ENCODE assay signal across 19 cellular contexts in genomic region chr10:51800725-51801455, GRCh38.
"Had no signal": no experiment of that assay in that cellular context is flagged by ENCODE, and none has a peak within 500 bp of the region (broad histone marks: within the 10 kb centered on the region; RNA-seq: fewer than 3 reads in every experiment).

No MANE protein-coding gene starts in this region.

- H3K4me2 ChIP-seq: neural progenitor cell had no signal

- H3K4me1 ChIP-seq: right atrium auricular region, tibial nerve, upper lobe of right lung, vagina had no signal

- DNase-seq: cortex of kidney; dorsolateral prefrontal cortex; effector CD8-positive, alpha-beta T cell; foreskin melanocyte; heart left ventricle; kidney glomerular epithelial cell; natural killer cell; nucleus accumbens; ovary; sigmoid colon; small intestine; stimulated activated CD4-positive, alpha-beta T cell treated with anti-CD3 and anti-CD28 coated beads, Interleukin-12 subunit alpha, Interleukin-12 subunit beta, amount 100 ng/mL, for 4 hours; stimulated activated naive CD4-positive, alpha-beta T cell treated with Interleukin-2 at 50 U/mL for 16 hours; upper lobe of right lung had no signal

- H3K27ac Mint-ChIP-seq: natural killer cell, neural progenitor cell had no signal

- H2AFZ ChIP-seq: neural progenitor cell had no signal

- H3K36me3 ChIP-seq: heart left ventricle, neural progenitor cell, ovary, right atrium auricular region, sigmoid colon, tibial nerve, upper lobe of right lung, vagina had no signal

- H3K27ac ChIP-seq: heart left ventricle, neural progenitor cell, ovary, right atrium auricular region, sigmoid colon, tibial nerve, upper lobe of right lung, vagina had no signal

- H3K9ac ChIP-seq: neural progenitor cell had no signal

- H3K4me3 Mint-ChIP-seq: natural killer cell, neural progenitor cell had no signal

- H3K4me3 ChIP-seq: dorsolateral prefrontal cortex, heart left ventricle, neural progenitor cell, ovary, right atrium auricular region, sigmoid colon, tibial nerve, upper lobe of right lung, vagina had no signal

- ATAC-seq: esophagus mucosa, heart left ventricle, natural killer cell, upper lobe of right lung had no signal

- H3K9me3 ChIP-seq: heart left ventricle, ovary, right atrium auricular region, sigmoid colon, tibial nerve, upper lobe of right lung, vagina had no signal

- H3K27me3 ChIP-seq: dorsolateral prefrontal cortex, heart left ventricle, neural progenitor cell, ovary, right atrium auricular region, sigmoid colon, tibial nerve, upper lobe of right lung, vagina had no signal

- H3K36me3 Mint-ChIP-seq: natural killer cell, neural progenitor cell had no signal

- H3K4me1 Mint-ChIP-seq: natural killer cell had no signal
